In genomic region chr21:32613436-32614043, GRCh38 we compare ENCODE assay signal across 9 cellular contexts. TPM values are rescaled to one million over a fixed set of nuclear protein-coding genes. Genes with fewer than 3 reads are reported as not detected.
DNase-seq lines count a peak whose midpoint lies in the region; ATAC-seq and TF ChIP-seq lines count a peak whose summit lies in the region.
"Had no signal": no experiment of that assay in that cellular context is flagged by ENCODE, and none has a peak within 500 bp of the region (broad histone marks: within the 10 kb centered on the region; RNA-seq: fewer than 3 reads in every experiment).

No MANE protein-coding gene starts in this region.

- H3K27ac ChIP-seq in AG04450 (ENCODE audit: low read depth, low read length), result no peak overlapping the region

- POLR2A ChIA-PET in AG04450 (lab: Yijun Ruan, JAX), result interaction anchor here (1.6 kb wide), 1 partner anchor 866 kb away, joined by 3 read pairs; the partner anchor contains the start of gene TMEM50B
- POLR2A ChIA-PET in naive thymus-derived CD8-positive, alpha-beta T cell (lab: Charles Lee), result interaction anchor here (1.4 to 2.4 kb wide), 3 partner anchors 202 to 711 kb away, joined by 3 to 18 read pairs (median 9); partner anchors contain the start of genes EVA1C and IFNAR1

- no peak for ATAC-seq in naive thymus-derived CD8-positive, alpha-beta T cell
- ATAC-seq in HG03432 (IDR thresholded peaks at IDR 0.05; ENCODE audit: unreplicated experiment), result no peak

- peaks cover 0 to 9% (median 3%) of the 10 kb centered on the region in 5 donors for H3K27me3 Mint-ChIP-seq in naive thymus-derived CD8-positive, alpha-beta T cell

- peaks cover 8 to 31% (median 18%) of the 10 kb centered on the region in 4 donors for H3K4me1 Mint-ChIP-seq in naive thymus-derived CD8-positive, alpha-beta T cell

- peak overlapping the region; percentile 90 to 100 (median 97) for H3K4me3 Mint-ChIP-seq in naive thymus-derived CD8-positive, alpha-beta T cell

- peak overlapping the region; percentile 48 to 99 (median 98) for H3K27ac Mint-ChIP-seq in naive thymus-derived CD8-positive, alpha-beta T cell

- no peak for TF ChIP-seq CTCF in AG04450 (IDR thresholded peaks at IDR 0.05; ENCODE audit: low read depth, low read length)
- TF ChIP-seq CTCF in choroid plexus epithelial cell (conservative IDR thresholded peaks at IDR 0.05; ENCODE audit: low read depth, low read length), result no peak

- H3K9me3 ChIP-seq in AG04450 (ENCODE audit: control insufficient read depth, insufficient read depth, low read length), result no peaks in the 10 kb centered on the region

- DNase-seq in AG04450 (ENCODE audit: low read depth, low spot score) (no peak), choroid plexus epithelial cell (ENCODE audit: low read depth) (no peak), DMS 273 treated with DMSO at 0.1 percent for 48 hours (lab: John Stamatoyannopoulos, UW) (no peak), hepatic stellate cell (ENCODE audit: low spot score) (no peak), cerebellum (ENCODE audit: low spot score) (no peak)
- no peak for DNase-seq in Jurkat, Clone E6-1 (ENCODE audit: low read depth, low spot score)
- peak in 1 of 10 donors; percentile 1 for DNase-seq in naive thymus-derived CD8-positive, alpha-beta T cell
- DNase-seq: NCI-H1048 had no signal

- H3K9me3 Mint-ChIP-seq in naive thymus-derived CD8-positive, alpha-beta T cell, result no peaks in the 10 kb centered on the region

- H3K36me3 Mint-ChIP-seq in naive thymus-derived CD8-positive, alpha-beta T cell, result peaks cover 0 to 13% (median 2%) of the 10 kb centered on the region in 3 donors

- no peaks in the 10 kb centered on the region for H3K27me3 ChIP-seq in AG04450 (ENCODE audit: control insufficient read depth, insufficient read depth, low read length)

- H3K4me3 ChIP-seq in AG04450 (ENCODE audit: low read depth, low read length) (peak overlapping the region; percentile 92), choroid plexus epithelial cell (ENCODE audit: low read depth, low read length) (peak overlapping the region; percentile 95)
- peak overlapping the region; percentile 94; the same call in 1 of the 2 replicates for H3K4me3 ChIP-seq in Jurkat, Clone E6-1 (ENCODE audit: low read length)

- CTCF ChIA-PET in AG04450 (lab: Charles Lee), result interaction anchor here (0.6 to 5.5 kb wide), 2 partner anchors 14 to 901 kb away, joined by 5 to 55 read pairs; no protein-coding TSS in a partner anchor

RNA-seq across cellular contexts. Expression of gene CFAP298, which starts 1.4 kb away (rescaled TPM):
- 18.6 and 21.2 TPM in 2 replicates for polyA plus RNA-seq in AG04450 (2011; rRNA removed)
- 4.6 and 4.9 TPM in 2 replicates for polyA minus RNA-seq in AG04450 (2011; rRNA and poly(A)+ RNA removed)
- 105 TPM for polyA plus RNA-seq in Jurkat, Clone E6-1 (2012; ENCODE audit: insufficient read depth, insufficient read length)
- total RNA-seq in naive thymus-derived CD8-positive, alpha-beta T cell, result 10 to 100 TPM; 35.0 to 36.6 TPM
- polyA plus RNA-seq in naive thymus-derived CD8-positive, alpha-beta T cell, result 10 to 100 TPM; 59.4 to 64.2 (median 62.3) TPM
- total RNA-seq in cerebellum, result 49.3 TPM

RNA-seq across cellular contexts. Expression of gene TCP10L, which starts 28.2 kb away (rescaled TPM):
- polyA plus RNA-seq in AG04450 (2011; rRNA removed), result 0.12 and 0.19 TPM in 2 replicates
- polyA minus RNA-seq in AG04450 (2011; rRNA and poly(A)+ RNA removed), result not detected in 2 replicates
- not detected for polyA plus RNA-seq in Jurkat, Clone E6-1 (2012; ENCODE audit: insufficient read depth, insufficient read length)
- under 1 TPM; 0.42 to 0.91 TPM for total RNA-seq in naive thymus-derived CD8-positive, alpha-beta T cell
- under 1 TPM in 2 of 3 donors, not detected in 1; 0.33 to 0.35 TPM for polyA plus RNA-seq in naive thymus-derived CD8-positive, alpha-beta T cell
- 7.9 TPM for total RNA-seq in cerebellum
